ENCODE assay signal across 16 cellular contexts in genomic region chr7:88395720-88396119, GRCh38.
"Had no signal": no experiment of that assay in that cellular context is flagged by ENCODE, and none has a peak within 500 bp of the region (broad histone marks: within the 10 kb centered on the region; RNA-seq: fewer than 3 reads in every experiment).

No MANE protein-coding gene starts in this region.

- H3K36me3 Mint-ChIP-seq: activated CD8-positive, alpha-beta memory T cell treated with anti-CD3 and anti-CD28 coated beads, Interleukin-2, amount 10 ng/mL, durations not matched to agents 7 days and 5 days; naive thymus-derived CD8-positive, alpha-beta T cell; stimulated activated naive B cell treated with anti-CD40 and anti-IgM and Interleukin-4, amounts not matched to agents 10 μg/mL and 1 μg/mL and 100 μg/mL, for 72 hours had no signal

- H3K27me3 ChIP-seq: ascending aorta, esophagus muscularis mucosa, tibial nerve had no signal

- DNase-seq: activated CD4-positive, alpha-beta T cell treated with anti-CD3 and anti-CD28 coated beads for 1 hour; activated CD4-positive, alpha-beta T cell treated with anti-CD3 and anti-CD28 coated beads, Interleukin-2, amount 50 U/mL, for 48 hours; activated CD8-positive, alpha-beta memory T cell treated with anti-CD3 and anti-CD28 coated beads, Interleukin-2, amount 10 ng/mL, durations not matched to agents 7 days and 5 days; activated naive CD4-positive, alpha-beta T cell; activated T-cell treated with anti-CD3 and anti-CD28 coated beads, Interleukin-2, amount 50 U/mL, for 4 hours; left colon; naive thymus-derived CD8-positive, alpha-beta T cell; stimulated activated CD4-positive, alpha-beta T cell treated with anti-CD3 and anti-CD28 coated beads, Interleukin-2, amount 100 ng/mL, for 24 hours; stimulated activated naive B cell treated with anti-CD40 and anti-IgM and Interleukin-4, amounts not matched to agents 10 μg/mL and 1 μg/mL and 100 μg/mL, for 72 hours had no signal

- H3K27ac Mint-ChIP-seq: activated CD8-positive, alpha-beta memory T cell treated with anti-CD3 and anti-CD28 coated beads, Interleukin-2, amount 10 ng/mL, durations not matched to agents 7 days and 5 days; naive thymus-derived CD8-positive, alpha-beta T cell had no signal

- FAIRE-seq: bronchial epithelial cell, endometrium had no signal

- H3K4me1 ChIP-seq: ascending aorta, prostate gland had no signal

- H3K27me3 Mint-ChIP-seq: stimulated activated naive B cell treated with anti-CD40 and anti-IgM and Interleukin-4, amounts not matched to agents 10 μg/mL and 1 μg/mL and 100 μg/mL, for 72 hours had no signal

- ATAC-seq: activated CD8-positive, alpha-beta memory T cell treated with anti-CD3 and anti-CD28 coated beads, Interleukin-2, amount 10 ng/mL, durations not matched to agents 7 days and 5 days; activated T-cell treated with anti-CD3 and anti-CD28 coated beads, Interleukin-2, amount 50 U/mL, for 4 hours; left colon; naive thymus-derived CD8-positive, alpha-beta T cell; sciatic nerve had no signal

- H3K36me3 ChIP-seq: ascending aorta, esophagus muscularis mucosa, prostate gland, tibial nerve had no signal

- H3K4me3 ChIP-seq: ascending aorta, esophagus muscularis mucosa, prostate gland, tibial nerve had no signal

- H3K9me3 ChIP-seq: ascending aorta, esophagus muscularis mucosa, prostate gland, tibial nerve had no signal

- H3K9me3 Mint-ChIP-seq: activated T-cell treated with anti-CD3 and anti-CD28 coated beads, Interleukin-2, amount 50 U/mL, for 4 hours; naive thymus-derived CD8-positive, alpha-beta T cell; stimulated activated naive B cell treated with anti-CD40 and anti-IgM and Interleukin-4, amounts not matched to agents 10 μg/mL and 1 μg/mL and 100 μg/mL, for 72 hours had no signal

- H3K4me3 Mint-ChIP-seq: activated CD8-positive, alpha-beta memory T cell treated with anti-CD3 and anti-CD28 coated beads, Interleukin-2, amount 10 ng/mL, durations not matched to agents 7 days and 5 days; activated T-cell treated with anti-CD3 and anti-CD28 coated beads, Interleukin-2, amount 50 U/mL, for 4 hours; naive thymus-derived CD8-positive, alpha-beta T cell had no signal

- H3K27ac ChIP-seq: ascending aorta, esophagus muscularis mucosa, prostate gland, tibial nerve had no signal
